Comparison of ENCODE assay signal across 8 cellular contexts in genomic region chr7:128523226-128523939, GRCh38. TPM values are rescaled to one million over a fixed set of nuclear protein-coding genes. Genes with fewer than 3 reads are reported as not detected.
DNase-seq lines count a peak whose midpoint lies in the region; ATAC-seq lines count a peak whose summit lies in the region.
"Not testable (repeated sequence)": the region's sequence is repeated elsewhere in the genome, so short reads cannot be mapped to it uniquely, and the experiment has no call there.

No MANE protein-coding gene starts in this region.

- H3K27me3 ChIP-seq in CD4-positive, CD25-positive, alpha-beta regulatory T cell (ENCODE audit: control insufficient read depth, insufficient read depth, low read length), result not testable (repeated sequence)

- peak; percentile 52 to 64 (median 62) for DNase-seq in CD4-positive, CD25-positive, alpha-beta regulatory T cell
- DNase-seq in NOMO-1 treated with dmso at 0.1 percent for 144 hours (lab: John Stamatoyannopoulos, UW; ENCODE audit: unreplicated experiment), result peak; percentile 44
- peak; percentile 69 to 71 for DNase-seq in activated CD4-positive, alpha-beta T cell treated with anti-CD3 and anti-CD28 coated beads for 24 hours (ENCODE audit: low read depth in 2 of 2)
- peak in 30 of 56 donors; percentile 1 to 79 (median 32) for DNase-seq in amygdala (lab: John Stamatoyannopoulos, UW)
- peak; percentile 33 for DNase-seq in glomerular endothelial cell (ENCODE audit: extremely low read depth, low read depth, low spot score)
- peak; percentile 67 for DNase-seq in occipital lobe (lab: John Stamatoyannopoulos, UW)
- DNase-seq in stimulated activated CD8-positive, alpha-beta memory T cell treated with anti-CD3 and anti-CD28 coated beads, Interleukin-4, amount 100 ng/mL, for 24 hours (ENCODE audit: low read depth), result peak; percentile 76

- H3K4me3 Mint-ChIP-seq in CD4-positive, CD25-positive, alpha-beta regulatory T cell, result peak overlapping the region in 1 of 4 donors; percentile 55
- peak overlapping the region in 2 of 4 donors; percentile 72 to 78 for H3K4me3 Mint-ChIP-seq in IgD-negative memory B cell

- not testable (repeated sequence) for H3K9me3 ChIP-seq in CD4-positive, CD25-positive, alpha-beta regulatory T cell (ENCODE audit: control insufficient read depth in 2 of 2, low read length in 2 of 2)

- not testable (repeated sequence) for H3K36me3 ChIP-seq in CD4-positive, CD25-positive, alpha-beta regulatory T cell (ENCODE audit: control insufficient read depth, insufficient read depth, low read length)

- not testable (repeated sequence) for H3K4me1 ChIP-seq in CD4-positive, CD25-positive, alpha-beta regulatory T cell (ENCODE audit: control insufficient read depth, insufficient read depth, low read length, poor library complexity, severe bottlenecking)

- H3K27me3 Mint-ChIP-seq in CD4-positive, CD25-positive, alpha-beta regulatory T cell; IgD-negative memory B cell: not testable (repeated sequence)

- H3K9me3 Mint-ChIP-seq in CD4-positive, CD25-positive, alpha-beta regulatory T cell; IgD-negative memory B cell: not testable (repeated sequence)

- H3K27ac ChIP-seq in CD4-positive, CD25-positive, alpha-beta regulatory T cell (ENCODE audit: insufficient read depth, low read length, poor library complexity, severe bottlenecking), result not testable (repeated sequence)

- H3K27ac Mint-ChIP-seq in CD4-positive, CD25-positive, alpha-beta regulatory T cell, result peak overlapping the region; percentile 54 to 88 (median 84)
- H3K27ac Mint-ChIP-seq in IgD-negative memory B cell, result peak overlapping the region; percentile 74 to 87 (median 85)

- peak; percentile 86 to 88 for ATAC-seq in CD4-positive, CD25-positive, alpha-beta regulatory T cell (ENCODE audit: low read depth in 2 of 2)

- H3K4me3 ChIP-seq in CD4-positive, CD25-positive, alpha-beta regulatory T cell (ENCODE audit: low read depth, low read length), result not testable (repeated sequence)

- H3K36me3 Mint-ChIP-seq in CD4-positive, CD25-positive, alpha-beta regulatory T cell; IgD-negative memory B cell: not testable (repeated sequence)

- peaks cover 0 to 18% (median 12%) of the 10 kb centered on the region in 4 donors for H3K4me1 Mint-ChIP-seq in CD4-positive, CD25-positive, alpha-beta regulatory T cell
- peaks cover 6 to 13% (median 11%) of the 10 kb centered on the region in 3 donors for H3K4me1 Mint-ChIP-seq in IgD-negative memory B cell

RNA-seq across cellular contexts. Expression of gene METTL2B, which starts 46.8 kb away (rescaled TPM):
- total RNA-seq in CD4-positive, CD25-positive, alpha-beta regulatory T cell, result 19.6 TPM
- 10 to 100 TPM in 3 of 4 donors, 1 to 10 TPM in 1; 9.2 to 17.0 (median 13.8) TPM for polyA plus RNA-seq in CD4-positive, CD25-positive, alpha-beta regulatory T cell
- polyA plus RNA-seq in IgD-negative memory B cell, result 21.7 TPM
- total RNA-seq in glomerular endothelial cell (21.0 and 21.8 TPM in 2 replicates), occipital lobe (33.1 TPM)
